In genomic region chr15:84814826-84815375, GRCh38 we compare ENCODE assay signal across 23 cellular contexts.
"Had no signal": no experiment of that assay in that cellular context is flagged by ENCODE, and none has a peak within 500 bp of the region (broad histone marks: within the 10 kb centered on the region; RNA-seq: fewer than 3 reads in every experiment).

No MANE protein-coding gene starts in this region.

- H3K27ac Mint-ChIP-seq: activated B cell treated with CpG ODN at 0.5 μM for 24 hours; activated CD4-positive, alpha-beta memory T cell treated with anti-CD3 and anti-CD28 coated beads for 36 hours; activated naive CD8-positive, alpha-beta T cell; activated T-helper 1 cell treated with anti-CD3 and anti-CD28 coated beads, Interleukin-12 subunit alpha, Interleukin-12 subunit beta, Interleukin-2, Interleukin-4 antibody, amounts not matched to agents 30 ng/mL and 10 ng/mL and 1 ng/mL, durations not matched to agents 14 hours and 24 hours and 36 hours; memory B cell; naive thymus-derived CD8-positive, alpha-beta T cell; T-helper 2 cell treated with Interferon-gamma antibody and Interleukin-4, amounts not matched to agents 5 μg/mL and 100 μg/mL, for 36 hours had no signal

- ATAC-seq: heart right ventricle; mucosa of descending colon; naive thymus-derived CD8-positive, alpha-beta T cell; psoas muscle; right cardiac atrium had no signal

- H3K9me3 ChIP-seq: esophagus squamous epithelium, heart right ventricle, left ventricle myocardium inferior, mucosa of descending colon, psoas muscle, tibial nerve, vagina had no signal

- H3K36me3 ChIP-seq: cardiac muscle cell, heart right ventricle, left ventricle myocardium inferior, tibial nerve, vagina had no signal

- H3K27ac ChIP-seq: esophagus squamous epithelium, left ventricle myocardium inferior, psoas muscle, tibial nerve, vagina had no signal

- H3K9me3 Mint-ChIP-seq: activated B cell treated with CpG ODN at 0.5 μM for 24 hours; activated CD4-positive, alpha-beta memory T cell treated with anti-CD3 and anti-CD28 coated beads for 36 hours; activated T-helper 1 cell treated with anti-CD3 and anti-CD28 coated beads, Interleukin-12 subunit alpha, Interleukin-12 subunit beta, Interleukin-2, Interleukin-4 antibody, amounts not matched to agents 30 ng/mL and 10 ng/mL and 1 ng/mL, durations not matched to agents 14 hours and 24 hours and 36 hours; naive thymus-derived CD8-positive, alpha-beta T cell; T-helper 2 cell treated with Interferon-gamma antibody and Interleukin-4, amounts not matched to agents 5 μg/mL and 100 μg/mL, for 36 hours had no signal

- H3K36me3 Mint-ChIP-seq: activated naive CD8-positive, alpha-beta T cell; naive thymus-derived CD8-positive, alpha-beta T cell had no signal

- H3K4me3 ChIP-seq: cardiac muscle cell, esophagus squamous epithelium, heart right ventricle, left ventricle myocardium inferior, mucosa of descending colon, psoas muscle, tibial nerve, vagina had no signal

- H3K4me3 Mint-ChIP-seq: activated B cell treated with CpG ODN at 0.5 μM for 24 hours; activated CD4-positive, alpha-beta memory T cell treated with anti-CD3 and anti-CD28 coated beads for 36 hours; activated T-helper 1 cell treated with anti-CD3 and anti-CD28 coated beads, Interleukin-12 subunit alpha, Interleukin-12 subunit beta, Interleukin-2, Interleukin-4 antibody, amounts not matched to agents 30 ng/mL and 10 ng/mL and 1 ng/mL, durations not matched to agents 14 hours and 24 hours and 36 hours; memory B cell; naive thymus-derived CD8-positive, alpha-beta T cell; T-helper 2 cell treated with Interferon-gamma antibody and Interleukin-4, amounts not matched to agents 5 μg/mL and 100 μg/mL, for 36 hours had no signal

- H3K27me3 ChIP-seq: cardiac muscle cell, heart right ventricle, tibial nerve, vagina had no signal

- DNase-seq: activated B cell treated with CpG ODN at 0.5 μM for 24 hours; activated CD4-positive, alpha-beta memory T cell treated with anti-CD3 and anti-CD28 coated beads for 36 hours; activated CD4-positive, alpha-beta T cell treated with anti-CD3 and anti-CD28 coated beads for 4 hours; activated T-cell treated with anti-CD3 and anti-CD28 coated beads for 4 hours; dermis blood vessel endothelial cell; effector memory CD4-positive, alpha-beta T cell; esophagus squamous epithelium; heart right ventricle; kidney glomerular epithelial cell; left ventricle myocardium inferior; mucosa of descending colon; naive thymus-derived CD8-positive, alpha-beta T cell; psoas muscle; right cardiac atrium; stimulated activated CD4-positive, alpha-beta T cell treated with anti-CD3 and anti-CD28 coated beads, Interleukin-2, amount 100 ng/mL, for 24 hours; stimulated activated naive CD4-positive, alpha-beta T cell treated with Interleukin-2 at 50 U/mL for 16 hours had no signal
